In genomic region chr20:17735206-17735804, GRCh38 we compare ENCODE assay signal across 16 cellular contexts. TPM values are rescaled to one million over a fixed set of nuclear protein-coding genes. Genes with fewer than 3 reads are reported as not detected.
DNase-seq lines count a peak whose midpoint lies in the region; ATAC-seq and TF ChIP-seq lines count a peak whose summit lies in the region.
"Had no signal": no experiment of that assay in that cellular context is flagged by ENCODE, and none has a peak within 500 bp of the region (broad histone marks: within the 10 kb centered on the region; RNA-seq: fewer than 3 reads in every experiment).

No MANE protein-coding gene starts in this region.

- no peaks in the 10 kb centered on the region for H3K27me3 ChIP-seq in HAP-1 (ENCODE audit: low read depth)
- H3K27me3 ChIP-seq: cardiac muscle cell had no signal

- in situ Hi-C loops in HAP-1 (cut with MboI; ENCODE audit: low sequenced_read_pairs) = no loop called here

- no peak for TF ChIP-seq CTCF in fibroblast of villous mesenchyme (IDR thresholded peaks at IDR 0.05; ENCODE audit: insufficient read depth, low read depth, low read length)

- DNase-seq in ELF-1 (ENCODE audit: low read depth, low spot score) (peak; percentile 47), SW480 (ENCODE audit: low spot score) (peak; percentile 14), fibroblast of villous mesenchyme (ENCODE audit: low read depth) (peak; percentile 85), non-pigmented ciliary epithelial cell (ENCODE audit: low read depth) (peak; percentile 32), HAP-1 (ENCODE audit: low spot score in 2 of 2) (no peak), NAMALWA (ENCODE audit: low spot score) (no peak)
- DNase-seq: activated CD4-positive, CD25-positive, alpha-beta regulatory T cell treated with anti-CD3 and anti-CD28 coated beads, Interleukin-2, amount 50 U/mL, for 72 hours; activated T-cell treated with anti-CD3 and anti-CD28 coated beads, Interleukin-2, amount 50 U/mL, for 4 hours; erythroblast; NCI-H1417; NCI-H774; stimulated activated CD4-positive, alpha-beta T cell treated with anti-CD3 and anti-CD28 coated beads, Interleukin-12 subunit alpha, Interleukin-12 subunit beta, amount 100 ng/mL, for 4 hours had no signal

- 0 out of 2 replicates have a peak, but pooled peaks cover 2% of the 10 kb centered on the region for H3K9me3 ChIP-seq in HAP-1

- ATAC-seq in GM19455 (IDR thresholded peaks at IDR 0.05; ENCODE audit: unreplicated experiment) = no peak
- ATAC-seq in HG03457 (IDR thresholded peaks at IDR 0.05; ENCODE audit: unreplicated experiment) = no peak
- ATAC-seq: activated T-cell treated with anti-CD3 and anti-CD28 coated beads, Interleukin-2, amount 50 U/mL, for 4 hours had no signal

- H3K36me3 ChIP-seq in HAP-1 (replicated peaks) = no peaks in the 10 kb centered on the region
- H3K36me3 ChIP-seq: cardiac muscle cell had no signal

- H3K4me3 ChIP-seq in fibroblast of villous mesenchyme (ENCODE audit: low read depth, low read length) (no peak overlapping the region), HAP-1 (no peak overlapping the region)
- H3K4me3 ChIP-seq: cardiac muscle cell had no signal

- H3K4me1 ChIP-seq in HAP-1 = 0 out of 2 replicates have a peak, but pooled peaks cover 2% of the 10 kb centered on the region

RNA-seq across cellular contexts. Expression of gene BANF2, which starts 35.5 kb away (rescaled TPM):
- total RNA-seq in fibroblast of villous mesenchyme = not detected in 2 replicates
- total RNA-seq: activated T-cell treated with anti-CD3 and anti-CD28 coated beads, Interleukin-2, amount 50 U/mL, for 4 hours; cardiac muscle cell; SK-MEL-5 had no signal

RNA-seq across cellular contexts. Expression of gene RRBP1, which starts 53.3 kb away (rescaled TPM):
- total RNA-seq in fibroblast of villous mesenchyme = 123 and 136 TPM in 2 replicates

Comparison
In these comparisons a context has a peak if more than half of its experiments do, and no peak if none do; other contexts are left out.
1. DNase-seq: peak in ELF-1 (single experiment), SW480 (single experiment), fibroblast of villous mesenchyme (single experiment) and non-pigmented ciliary epithelial cell (single experiment); none in HAP-1 (0 of 2) and NAMALWA (single experiment).